ENCODE assay signal across 8 cellular contexts in the genomic region with DNA sequence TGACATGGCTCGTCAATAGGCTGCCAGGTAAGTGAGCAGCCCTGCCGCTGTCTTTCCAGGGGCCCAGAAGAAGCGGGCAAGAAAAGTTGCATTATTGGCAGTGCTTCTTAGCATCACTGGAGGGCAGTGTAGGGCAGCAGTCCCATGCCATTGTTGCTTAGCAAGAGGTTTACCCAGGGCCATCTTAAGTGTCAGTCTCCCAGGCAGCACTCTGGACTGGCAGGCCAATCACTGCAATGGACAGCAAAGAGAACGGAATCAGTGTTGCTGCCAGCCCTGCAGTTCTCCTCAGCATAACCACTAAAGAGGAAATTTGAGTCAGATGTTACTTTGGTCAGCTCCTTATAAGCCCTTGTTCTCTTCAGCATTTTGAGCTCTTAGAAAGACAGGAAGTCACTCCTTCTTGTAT. TPM values are rescaled to one million over a fixed set of nuclear protein-coding genes. Genes with fewer than 3 reads are reported as not detected.
DNase-seq lines count a peak whose midpoint lies in the region; ATAC-seq, FAIRE-seq and TF ChIP-seq lines count a peak whose summit lies in the region.

No MANE protein-coding gene starts in this region.

- peaks cover 42 to 49% of the 10 kb centered on the region in 2 donors for H3K36me3 Mint-ChIP-seq in activated naive CD4-positive, alpha-beta T cell treated with anti-CD3 and anti-CD28 coated beads, Interleukin-2, amount 50 U/mL, for 72 hours

- TF ChIP-seq CTCF in DND-41 (IDR thresholded peaks at IDR 0.05; ENCODE audit: borderline replicate concordance, extremely low read depth, low read length, poor library complexity, severe bottlenecking) (peak; percentile 64), suprapubic skin (IDR thresholded peaks at IDR 0.05) (peak in 1 of 2 donors; percentile 37)

- H3K36me3 ChIP-seq in DND-41 (ENCODE audit: insufficient read depth, low read length) (peaks cover 89% of the 10 kb centered on the region), suprapubic skin (peaks cover 87% of the 10 kb centered on the region)

- no peaks in the 10 kb centered on the region; the same call in 1 of the 2 replicates for H3K79me2 ChIP-seq in DND-41 (ENCODE audit: insufficient read depth, low read length)

- ATAC-seq in DND-41 (ENCODE audit: insufficient read depth, low read depth) (peak; percentile 68), HG02840 (IDR thresholded peaks at IDR 0.05; ENCODE audit: low FRiP score, unreplicated experiment) (no peak)
- peak; percentile 43 to 70 for ATAC-seq in activated naive CD4-positive, alpha-beta T cell treated with anti-CD3 and anti-CD28 coated beads, Interleukin-2, amount 50 U/mL, for 72 hours

- H3K27me3 ChIP-seq in DND-41 (ENCODE audit: insufficient read depth, low read length, poor library complexity) (no peaks in the 10 kb centered on the region), suprapubic skin (no peaks in the 10 kb centered on the region)

- H2AFZ ChIP-seq in DND-41 (ENCODE audit: low read depth, low read length), result no peak overlapping the region

- no peaks in the 10 kb centered on the region for H3K9me3 Mint-ChIP-seq in activated naive CD4-positive, alpha-beta T cell treated with anti-CD3 and anti-CD28 coated beads, Interleukin-2, amount 50 U/mL, for 72 hours

- no peak overlapping the region for H3K4me2 ChIP-seq in DND-41 (ENCODE audit: insufficient read depth, low read length)

- peak; percentile 44 for DNase-seq in DND-41
- peak; percentile 67 to 74 for DNase-seq in Kasumi-1 (lab: John Stamatoyannopoulos, UW)
- no peak for DNase-seq in activated naive CD4-positive, alpha-beta T cell treated with anti-CD3 and anti-CD28 coated beads, Interleukin-2, amount 50 U/mL, for 72 hours (ENCODE audit: low spot score in 2 of 2)
- DNase-seq in inferior parietal cortex (ENCODE audit: extremely low spot score), result peak; percentile 25
- no peak for DNase-seq in suprapubic skin (ENCODE audit: low spot score in 2 of 2)
- DNase-seq in RCC 7860 (ENCODE audit: low spot score), result no peak
- no peak for DNase-seq in NCI-H1436 treated with DMSO at 0.1 percent for 48 hours (lab: John Stamatoyannopoulos, UW)

- no peak for FAIRE-seq in RCC 7860 (lab: Jason Lieb, UNC)

- H3K27ac ChIP-seq in DND-41 (ENCODE audit: low read length) (no peak overlapping the region), suprapubic skin (peak overlapping the region; percentile 73)

- 60% methylated on average over 4 of the region's 4 CpGs for WGBS in suprapubic skin

- TF ChIP-seq EP300 in suprapubic skin (IDR thresholded peaks at IDR 0.05), result no peak

- no peak overlapping the region for H3K4me3 ChIP-seq in DND-41 (ENCODE audit: low read depth in 1 of 2, low read length in 2 of 2)
- H3K4me3 ChIP-seq in suprapubic skin, result no peak overlapping the region

- H3K4me1 ChIP-seq in DND-41 (ENCODE audit: insufficient read depth, low read length), result no peaks in the 10 kb centered on the region
- H3K4me1 ChIP-seq in suprapubic skin, result peaks cover 70% of the 10 kb centered on the region

- H3K27ac Mint-ChIP-seq in activated naive CD4-positive, alpha-beta T cell treated with anti-CD3 and anti-CD28 coated beads, Interleukin-2, amount 50 U/mL, for 72 hours, result no peak overlapping the region

- H3K9me3 ChIP-seq in DND-41 (ENCODE audit: insufficient read depth, low read length, severe bottlenecking) (no peaks in the 10 kb centered on the region), suprapubic skin (no peaks in the 10 kb centered on the region)

- H4K20me1 ChIP-seq in DND-41 (ENCODE audit: insufficient read depth, low read length), result peaks cover 21% of the 10 kb centered on the region; the same call in 1 of the 2 replicates

- no peak overlapping the region for H3K9ac ChIP-seq in DND-41 (ENCODE audit: low read depth, low read length)

- TF ChIP-seq POLR2A in suprapubic skin (IDR thresholded peaks at IDR 0.05), result no peak

RNA-seq across cellular contexts. Expression of a gene that starts 13.4 kb away (rescaled TPM):
- 100 to 1,000 TPM; 289 to 376 TPM for total RNA-seq in activated naive CD4-positive, alpha-beta T cell treated with anti-CD3 and anti-CD28 coated beads, Interleukin-2, amount 50 U/mL, for 72 hours
- 100 to 1,000 TPM in 2 of 4 donors, 10 to 100 TPM in 2; 84.3 to 157 (median 105) TPM for total RNA-seq in suprapubic skin

RNA-seq across cellular contexts. Expression of a gene that starts 36.3 kb away (rescaled TPM):
- total RNA-seq in activated naive CD4-positive, alpha-beta T cell treated with anti-CD3 and anti-CD28 coated beads, Interleukin-2, amount 50 U/mL, for 72 hours, result 100 to 1,000 TPM in 1 of 2 donors, 10 to 100 TPM in 1; 76.0 to 213 TPM
- 100 to 1,000 TPM in 1 of 4 donors, 10 to 100 TPM in 3; 55.7 to 154 (median 77.2) TPM for total RNA-seq in suprapubic skin

RNA-seq across cellular contexts. Expression of a gene that starts 50.5 kb away (rescaled TPM):
- total RNA-seq in activated naive CD4-positive, alpha-beta T cell treated with anti-CD3 and anti-CD28 coated beads, Interleukin-2, amount 50 U/mL, for 72 hours, result 10 to 100 TPM; 11.6 to 16.5 TPM
- total RNA-seq in suprapubic skin, result 100 to 1,000 TPM in 1 of 4 donors, 10 to 100 TPM in 3; 49.4 to 107 (median 63.9) TPM

Comparison
In these comparisons a context has a peak if more than half of its experiments do, and no peak if none do; other contexts are left out.
1. DNase-seq: peak in DND-41 (single experiment), Kasumi-1 (2 of 2) and inferior parietal cortex (single experiment); none in activated naive CD4-positive, alpha-beta T cell treated with anti-CD3 and anti-CD28 coated beads, Interleukin-2, amount 50 U/mL, for 72 hours (0 of 2), suprapubic skin (0 of 2), RCC 7860 (single experiment) and NCI-H1436 treated with DMSO at 0.1 percent for 48 hours (single experiment).